ENCODE assay signal across 1 cellular context in the genomic region with DNA sequence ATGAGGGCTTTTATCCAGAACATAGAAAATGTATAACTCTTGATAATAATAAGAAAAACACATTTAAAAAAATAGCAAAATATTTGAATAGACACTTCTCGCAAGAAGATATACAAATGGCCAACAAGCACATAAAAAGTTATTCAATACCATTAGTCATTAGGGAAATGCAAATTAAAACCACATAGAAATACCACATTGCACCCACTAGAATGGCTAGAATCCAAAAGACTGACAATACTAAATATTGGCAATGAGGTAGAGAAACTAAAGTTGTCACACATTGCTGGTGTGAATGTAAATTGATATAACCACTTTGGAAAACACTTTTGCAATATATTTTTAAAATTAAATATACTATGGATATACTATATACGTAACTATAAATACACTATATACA.
TF ChIP-seq lines count a peak whose summit lies in the region.

No MANE protein-coding gene starts in this region.

TF ChIP-seq in A549, 52 proteins besides CTCF, POLR2A, EP300 and RAD21 (continued from another document):
- TF ChIP-seq, protein P1, sequence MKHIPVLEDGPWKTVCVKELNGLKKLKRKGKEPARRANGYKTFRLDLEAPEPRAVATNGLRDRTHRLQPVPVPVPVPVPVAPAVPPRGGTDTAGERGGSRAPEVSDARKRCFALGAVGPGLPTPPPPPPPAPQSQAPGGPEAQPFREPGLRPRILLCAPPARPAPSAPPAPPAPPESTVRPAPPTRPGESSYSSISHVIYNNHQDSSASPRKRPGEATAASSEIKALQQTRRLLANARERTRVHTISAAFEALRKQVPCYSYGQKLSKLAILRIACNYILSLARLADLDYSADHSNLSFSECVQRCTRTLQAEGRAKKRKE (CRISPR knock-in tag; IDR thresholded peaks at IDR 0.05; ENCODE audit: low read depth): no peak
- no peak for TF ChIP-seq PHF8 (IDR thresholded peaks at IDR 0.05; ENCODE audit: borderline replicate concordance, low read depth)
- TF ChIP-seq EHMT2 (IDR thresholded peaks at IDR 0.05; ENCODE audit: low read depth): no peak
- no peak for TF ChIP-seq SREBF2 (IDR thresholded peaks at IDR 0.05)
- TF ChIP-seq JUNB (IDR thresholded peaks at IDR 0.05): no peak
